8 cellular contexts compared by ENCODE assay signal in genomic region chr5:40033411-40033810, GRCh38.
DNase-seq lines count a peak whose midpoint lies in the region; ATAC-seq and TF ChIP-seq lines count a peak whose summit lies in the region.

No MANE protein-coding gene starts in this region.

- H3K4me1 Mint-ChIP-seq in activated T-cell treated with anti-CD3 and anti-CD28 coated beads, Interleukin-2, amount 50 U/mL, for 4 hours (ENCODE audit: low read depth): peaks cover 5% of the 10 kb centered on the region

- TF ChIP-seq CTCF in DND-41 (IDR thresholded peaks at IDR 0.05; ENCODE audit: borderline replicate concordance, extremely low read depth, low read length, poor library complexity, severe bottlenecking) (no peak), right atrium auricular region (IDR thresholded peaks at IDR 0.05) (no peak)

- H3K27ac ChIP-seq in DND-41 (ENCODE audit: low read length) (peak overlapping the region; percentile 92), right atrium auricular region (no peak overlapping the region)

- ATAC-seq in DND-41 (ENCODE audit: insufficient read depth, low read depth) (peak; percentile 98), GM21360 (IDR thresholded peaks at IDR 0.05; ENCODE audit: unreplicated experiment) (peak; percentile 93), HG03378 (IDR thresholded peaks at IDR 0.05; ENCODE audit: unreplicated experiment) (peak; percentile 95), HG03039 (IDR thresholded peaks at IDR 0.05; ENCODE audit: unreplicated experiment) (no peak)
- peak; percentile 38 to 40 for ATAC-seq in activated T-cell treated with anti-CD3 and anti-CD28 coated beads, Interleukin-2, amount 50 U/mL, for 4 hours

- H3K9me3 ChIP-seq in DND-41 (ENCODE audit: insufficient read depth, low read length, severe bottlenecking): no peaks in the 10 kb centered on the region
- no peaks in the 10 kb centered on the region for H3K9me3 ChIP-seq in right atrium auricular region

- no peak overlapping the region for H3K4me3 Mint-ChIP-seq in activated T-cell treated with anti-CD3 and anti-CD28 coated beads, Interleukin-2, amount 50 U/mL, for 4 hours

- H3K9ac ChIP-seq in DND-41 (ENCODE audit: low read depth, low read length): peak overlapping the region; percentile 52

- peak overlapping the region; percentile 28 for H2AFZ ChIP-seq in DND-41 (ENCODE audit: low read depth, low read length)

- peak; percentile 85 for DNase-seq in DND-41
- peak; percentile 5 for DNase-seq in activated T-cell treated with anti-CD3 and anti-CD28 coated beads, Interleukin-2, amount 50 U/mL, for 4 hours
- no peak for DNase-seq in right atrium auricular region (ENCODE audit: low spot score)
- DNase-seq in NCI-H2029 (lab: John Stamatoyannopoulos, UW): no peak
- no peak for DNase-seq in stimulated activated CD4-positive, alpha-beta T cell treated with anti-CD3 and anti-CD28 coated beads, Interleukin-1b, Interleukin-23, amount 100 ng/mL, for 48 hours

- no peaks in the 10 kb centered on the region for H3K27me3 Mint-ChIP-seq in activated T-cell treated with anti-CD3 and anti-CD28 coated beads, Interleukin-2, amount 50 U/mL, for 4 hours (ENCODE audit: low read depth)

- no peaks in the 10 kb centered on the region for H3K9me3 Mint-ChIP-seq in activated T-cell treated with anti-CD3 and anti-CD28 coated beads, Interleukin-2, amount 50 U/mL, for 4 hours

- H3K4me1 ChIP-seq in DND-41 (ENCODE audit: insufficient read depth, low read length) (peaks cover 42% of the 10 kb centered on the region), right atrium auricular region (no peaks in the 10 kb centered on the region)

- peak overlapping the region; percentile 53 for H3K4me2 ChIP-seq in DND-41 (ENCODE audit: insufficient read depth, low read length)

- no peaks in the 10 kb centered on the region for H4K20me1 ChIP-seq in DND-41 (ENCODE audit: insufficient read depth, low read length)

- H3K4me3 ChIP-seq in DND-41 (ENCODE audit: low read depth in 1 of 2, low read length in 2 of 2): peak overlapping the region in 1 of 2 experiments; percentile 23; a peak in 2 of 4 replicates
- no peak overlapping the region for H3K4me3 ChIP-seq in right atrium auricular region

- no peaks in the 10 kb centered on the region for H3K79me2 ChIP-seq in DND-41 (ENCODE audit: insufficient read depth, low read length)

- H3K36me3 ChIP-seq in DND-41 (ENCODE audit: insufficient read depth, low read length) (no peaks in the 10 kb centered on the region), right atrium auricular region (no peaks in the 10 kb centered on the region)

- H3K36me3 Mint-ChIP-seq in activated T-cell treated with anti-CD3 and anti-CD28 coated beads, Interleukin-2, amount 50 U/mL, for 4 hours (ENCODE audit: insufficient read depth): no peaks in the 10 kb centered on the region

- no peaks in the 10 kb centered on the region for H3K27me3 ChIP-seq in DND-41 (ENCODE audit: insufficient read depth, low read length, poor library complexity)
- no peaks in the 10 kb centered on the region for H3K27me3 ChIP-seq in right atrium auricular region

Comparison
In these comparisons a context has a peak if more than half of its experiments do, and no peak if none do; other contexts are left out.
1. DNase-seq: peak in DND-41 (single experiment) and activated T-cell treated with anti-CD3 and anti-CD28 coated beads, Interleukin-2, amount 50 U/mL, for 4 hours (single experiment); none in right atrium auricular region (single experiment), NCI-H2029 (single experiment) and stimulated activated CD4-positive, alpha-beta T cell treated with anti-CD3 and anti-CD28 coated beads, Interleukin-1b, Interleukin-23, amount 100 ng/mL, for 48 hours (single experiment).